In genomic region chr2:73043978-73044832, GRCh38 we compare ENCODE assay signal across 18 cellular contexts. TPM values are rescaled to one million over a fixed set of nuclear protein-coding genes. Genes with fewer than 3 reads are reported as not detected.
DNase-seq lines count a peak whose midpoint lies in the region; ATAC-seq and TF ChIP-seq lines count a peak whose summit lies in the region.
"Had no signal": no experiment of that assay in that cellular context is flagged by ENCODE, and none has a peak within 500 bp of the region (broad histone marks: within the 10 kb centered on the region; RNA-seq: fewer than 3 reads in every experiment).

No MANE protein-coding gene starts in this region.

- no peaks in the 10 kb centered on the region for H3K9me3 ChIP-seq in thyroid gland
- H3K9me3 ChIP-seq in Peyer's patch: no peaks in the 10 kb centered on the region

- no peaks in the 10 kb centered on the region for H3K27me3 ChIP-seq in thyroid gland
- no peaks in the 10 kb centered on the region for H3K27me3 ChIP-seq in Peyer's patch

- H3K4me3 ChIP-seq in thyroid gland (replicated peaks in 1 of 3) (no peak overlapping the region), Peyer's patch (no peak overlapping the region)

- no peak overlapping the region for H3K27ac ChIP-seq in thyroid gland
- H3K27ac ChIP-seq in Peyer's patch: no peak overlapping the region

- H3K27me3 Mint-ChIP-seq in activated CD8-positive, alpha-beta T cell treated with anti-CD3 and anti-CD28 coated beads, Interleukin-2, amount 10 ng/mL, durations not matched to agents 7 days and 5 days (ENCODE audit: low read depth): no peaks in the 10 kb centered on the region

- no peaks in the 10 kb centered on the region for H3K36me3 Mint-ChIP-seq in activated naive CD4-positive, alpha-beta T cell treated with anti-CD3 and anti-CD28 coated beads, Interleukin-2, amount 50 U/mL, for 72 hours
- no peaks in the 10 kb centered on the region for H3K36me3 Mint-ChIP-seq in activated CD8-positive, alpha-beta T cell treated with anti-CD3 and anti-CD28 coated beads, Interleukin-2, amount 10 ng/mL, durations not matched to agents 7 days and 5 days (ENCODE audit: low read depth)

- TF ChIP-seq POLR2A in thyroid gland (IDR thresholded peaks at IDR 0.05) (no peak), Peyer's patch (IDR thresholded peaks at IDR 0.05) (no peak)

- peaks cover 16% of the 10 kb centered on the region for H3K4me1 Mint-ChIP-seq in activated CD8-positive, alpha-beta T cell treated with anti-CD3 and anti-CD28 coated beads, Interleukin-2, amount 10 ng/mL, durations not matched to agents 7 days and 5 days (ENCODE audit: low read depth)

- DNase-seq in activated naive CD4-positive, alpha-beta T cell treated with anti-CD3 and anti-CD28 coated beads, Interleukin-2, amount 50 U/mL, for 72 hours (ENCODE audit: low spot score in 2 of 2): no peak
- no peak for DNase-seq in activated naive CD4-positive, alpha-beta T cell treated with Interleukin-2 at 50 U/mL for 16 hours
- peak; percentile 38 for DNase-seq in activated CD8-positive, alpha-beta T cell treated with anti-CD3 and anti-CD28 coated beads, Interleukin-2, amount 10 ng/mL, durations not matched to agents 7 days and 5 days
- DNase-seq in left lobe of liver (ENCODE audit: low spot score): no peak
- DNase-seq in thyroid gland: peak; percentile 2 to 6
- DNase-seq in Peyer's patch: no peak
- DNase-seq: activated CD4-positive, CD25-positive, alpha-beta regulatory T cell treated with anti-CD3 and anti-CD28 coated beads, Interleukin-2, amount 50 U/mL, for 72 hours; activated CD8-positive, alpha-beta memory T cell treated with anti-CD3 and anti-CD28 coated beads, Interleukin-2, amount 50 U/mL, for 4 hours; activated naive CD4-positive, alpha-beta T cell treated with anti-CD3 and anti-CD28 coated beads, Interleukin-2, amount 50 U/mL, for 16 hours; cerebellar nuclear complex; GDM1; IMR-90; mesendoderm; NCI-H1048; NCI-H446 treated with DMSO at 0.1 percent for 48 hours had no signal

- POLR2A ChIA-PET in activated CD8-positive, alpha-beta T cell treated with anti-CD3 and anti-CD28 coated beads, Interleukin-2, amount 10 ng/mL, durations not matched to agents 7 days and 5 days (lab: Charles Lee): interaction anchor here (0.6 kb wide), 1 partner anchor 157 kb away, joined by 3 read pairs; no protein-coding TSS in a partner anchor

- intact Hi-C loops in thyroid gland (cut with DNase I): no loop called here

- H3K27ac Mint-ChIP-seq in activated naive CD4-positive, alpha-beta T cell treated with anti-CD3 and anti-CD28 coated beads, Interleukin-2, amount 50 U/mL, for 72 hours: peak overlapping the region; percentile 35 to 87
- peak overlapping the region; percentile 71 for H3K27ac Mint-ChIP-seq in activated CD8-positive, alpha-beta T cell treated with anti-CD3 and anti-CD28 coated beads, Interleukin-2, amount 10 ng/mL, durations not matched to agents 7 days and 5 days
- H3K27ac Mint-ChIP-seq: T-helper 2 cell treated with Interferon-gamma antibody and Interleukin-4, amounts not matched to agents 5 μg/mL and 100 μg/mL, for 36 hours had no signal

- no peak for TF ChIP-seq CTCF in thyroid gland (IDR thresholded peaks at IDR 0.05)
- TF ChIP-seq CTCF in Peyer's patch (IDR thresholded peaks at IDR 0.05): no peak

- CTCF ChIA-PET in activated CD8-positive, alpha-beta T cell treated with anti-CD3 and anti-CD28 coated beads, Interleukin-2, amount 10 ng/mL, durations not matched to agents 7 days and 5 days (lab: Charles Lee): no interaction called here

- WGBS in thyroid gland, 2 donors: 73 to 80% methylated on average over 10 of the region's 12 CpGs

- no peaks in the 10 kb centered on the region for H3K9me3 Mint-ChIP-seq in activated naive CD4-positive, alpha-beta T cell treated with anti-CD3 and anti-CD28 coated beads, Interleukin-2, amount 50 U/mL, for 72 hours
- no peaks in the 10 kb centered on the region for H3K9me3 Mint-ChIP-seq in activated CD8-positive, alpha-beta T cell treated with anti-CD3 and anti-CD28 coated beads, Interleukin-2, amount 10 ng/mL, durations not matched to agents 7 days and 5 days (ENCODE audit: insufficient read depth)
- H3K9me3 Mint-ChIP-seq: T-helper 2 cell treated with Interferon-gamma antibody and Interleukin-4, amounts not matched to agents 5 μg/mL and 100 μg/mL, for 36 hours had no signal

- no peak overlapping the region for H3K4me3 Mint-ChIP-seq in activated CD8-positive, alpha-beta T cell treated with anti-CD3 and anti-CD28 coated beads, Interleukin-2, amount 10 ng/mL, durations not matched to agents 7 days and 5 days
- H3K4me3 Mint-ChIP-seq: T-helper 2 cell treated with Interferon-gamma antibody and Interleukin-4, amounts not matched to agents 5 μg/mL and 100 μg/mL, for 36 hours had no signal

- ATAC-seq in activated naive CD4-positive, alpha-beta T cell treated with anti-CD3 and anti-CD28 coated beads, Interleukin-2, amount 50 U/mL, for 72 hours: no peak
- ATAC-seq in activated CD8-positive, alpha-beta T cell treated with anti-CD3 and anti-CD28 coated beads, Interleukin-2, amount 10 ng/mL, durations not matched to agents 7 days and 5 days: peak; percentile 73
- peak; percentile 79 for ATAC-seq in left lobe of liver
- ATAC-seq in GM18873 (IDR thresholded peaks at IDR 0.05; ENCODE audit: low FRiP score, unreplicated experiment): no peak
- no peak for ATAC-seq in GM21529 (IDR thresholded peaks at IDR 0.05; ENCODE audit: unreplicated experiment)

- H3K36me3 ChIP-seq in thyroid gland (no peaks in the 10 kb centered on the region), Peyer's patch (peaks cover 0 to 9% (median 0%) of the 10 kb centered on the region in 3 donors)

- no peaks in the 10 kb centered on the region for H3K4me1 ChIP-seq in thyroid gland
- H3K4me1 ChIP-seq in Peyer's patch: no peaks in the 10 kb centered on the region

RNA-seq across cellular contexts. Expression of gene SFXN5, which starts 27.3 kb away (rescaled TPM):
- total RNA-seq in activated naive CD4-positive, alpha-beta T cell treated with anti-CD3 and anti-CD28 coated beads, Interleukin-2, amount 50 U/mL, for 72 hours: 10 to 100 TPM in 1 of 2 donors, 1 to 10 TPM in 1; 5.2 to 16.0 TPM
- total RNA-seq in activated CD8-positive, alpha-beta T cell treated with anti-CD3 and anti-CD28 coated beads, Interleukin-2, amount 10 ng/mL, durations not matched to agents 7 days and 5 days: 10 to 100 TPM; 15.7 to 18.6 TPM
- total RNA-seq in left lobe of liver (80.1 TPM), thyroid gland (10 to 100 TPM; 10.3 to 17.2 (median 16.5) TPM), Peyer's patch (10 to 100 TPM; 22.9 to 55.4 (median 41.2) TPM)

Comparison
In these comparisons a context has a peak if more than half of its experiments do, and no peak if none do; other contexts are left out.
1. ATAC-seq: peak in activated CD8-positive, alpha-beta T cell treated with anti-CD3 and anti-CD28 coated beads, Interleukin-2, amount 10 ng/mL, durations not matched to agents 7 days and 5 days (single experiment) and left lobe of liver (single experiment); none in activated naive CD4-positive, alpha-beta T cell treated with anti-CD3 and anti-CD28 coated beads, Interleukin-2, amount 50 U/mL, for 72 hours (0 of 2), GM18873 (single experiment) and GM21529 (single experiment).
2. DNase-seq: peak in activated CD8-positive, alpha-beta T cell treated with anti-CD3 and anti-CD28 coated beads, Interleukin-2, amount 10 ng/mL, durations not matched to agents 7 days and 5 days (single experiment) and thyroid gland (2 of 2); none in activated naive CD4-positive, alpha-beta T cell treated with anti-CD3 and anti-CD28 coated beads, Interleukin-2, amount 50 U/mL, for 72 hours (0 of 2), activated naive CD4-positive, alpha-beta T cell treated with Interleukin-2 at 50 U/mL for 16 hours (single experiment), left lobe of liver (single experiment) and Peyer's patch (0 of 3).